ENCODE assay signal across 1 cellular context in the genomic region with DNA sequence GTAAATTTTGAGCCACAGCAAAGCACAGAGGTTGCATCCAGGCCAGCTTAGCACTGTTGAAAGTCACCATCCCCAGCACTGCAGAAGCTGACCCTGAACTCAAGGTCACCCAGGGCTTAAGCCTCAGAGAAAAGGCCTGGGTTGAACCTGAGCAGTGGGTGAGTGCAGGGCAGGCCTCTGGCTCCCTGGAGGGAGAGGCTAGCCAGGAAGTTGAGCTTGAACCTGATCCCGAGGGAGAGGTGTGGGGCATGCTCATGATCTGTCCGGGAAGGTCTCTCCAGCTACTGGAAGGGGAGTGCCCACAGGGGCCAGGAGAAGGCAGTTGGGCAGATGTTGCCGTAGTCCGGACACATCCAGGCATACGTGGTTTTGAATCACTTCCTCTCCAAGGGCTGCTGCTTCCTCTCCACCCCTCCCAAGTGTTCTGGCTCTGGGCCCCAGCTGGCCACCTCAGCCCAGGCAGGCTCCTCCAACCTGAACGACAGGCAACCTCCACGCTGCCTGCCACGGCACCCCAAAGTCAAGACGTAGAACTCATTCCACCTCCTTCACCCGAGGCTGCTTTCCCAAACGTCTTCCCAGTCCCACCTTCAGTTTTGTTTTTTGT.
TF ChIP-seq lines count a peak whose summit lies in the region.

No MANE protein-coding gene starts in this region.

TF ChIP-seq in liver, 16 proteins besides CTCF, POLR2A, EP300 and RAD21 (continued from another document):
- TF ChIP-seq, protein P1, sequence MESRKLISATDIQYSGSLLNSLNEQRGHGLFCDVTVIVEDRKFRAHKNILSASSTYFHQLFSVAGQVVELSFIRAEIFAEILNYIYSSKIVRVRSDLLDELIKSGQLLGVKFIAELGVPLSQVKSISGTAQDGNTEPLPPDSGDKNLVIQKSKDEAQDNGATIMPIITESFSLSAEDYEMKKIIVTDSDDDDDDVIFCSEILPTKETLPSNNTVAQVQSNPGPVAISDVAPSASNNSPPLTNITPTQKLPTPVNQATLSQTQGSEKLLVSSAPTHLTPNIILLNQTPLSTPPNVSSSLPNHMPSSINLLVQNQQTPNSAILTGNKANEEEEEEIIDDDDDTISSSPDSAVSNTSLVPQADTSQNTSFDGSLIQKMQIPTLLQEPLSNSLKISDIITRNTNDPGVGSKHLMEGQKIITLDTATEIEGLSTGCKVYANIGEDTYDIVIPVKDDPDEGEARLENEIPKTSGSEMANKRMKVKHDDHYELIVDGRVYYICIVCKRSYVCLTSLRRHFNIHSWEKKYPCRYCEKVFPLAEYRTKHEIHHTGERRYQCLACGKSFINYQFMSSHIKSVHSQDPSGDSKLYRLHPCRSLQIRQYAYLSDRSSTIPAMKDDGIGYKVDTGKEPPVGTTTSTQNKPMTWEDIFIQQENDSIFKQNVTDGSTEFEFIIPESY (IDR thresholded peaks at IDR 0.05) = peak; percentile 55
- TF ChIP-seq YY1 (IDR thresholded peaks at IDR 0.05) (peak; percentile 46), SP1 (IDR thresholded peaks at IDR 0.05) (peak; percentile 88), HNF4G (IDR thresholded peaks at IDR 0.05) (peak; percentile 58), GABPA (IDR thresholded peaks at IDR 0.05 in 1 of 2, conservative IDR thresholded peaks at IDR 0.05 in 1 of 2) (peak; percentile 24 to 74), JUND (IDR thresholded peaks at IDR 0.05) (peak; percentile 54 to 66), FOXA1 (IDR thresholded peaks at IDR 0.05) (no peak), NR2F2 (IDR thresholded peaks at IDR 0.05) (peak; percentile 83), TAF1 (conservative IDR thresholded peaks at IDR 0.05) (no peak), FOXA2 (IDR thresholded peaks at IDR 0.05) (peak; percentile 13), HNF4A (conservative IDR thresholded peaks at IDR 0.05) (peak; percentile 77 to 81), RXRA (IDR thresholded peaks at IDR 0.05) (peak; percentile 97 to 99)
- TF ChIP-seq, protein P2, sequence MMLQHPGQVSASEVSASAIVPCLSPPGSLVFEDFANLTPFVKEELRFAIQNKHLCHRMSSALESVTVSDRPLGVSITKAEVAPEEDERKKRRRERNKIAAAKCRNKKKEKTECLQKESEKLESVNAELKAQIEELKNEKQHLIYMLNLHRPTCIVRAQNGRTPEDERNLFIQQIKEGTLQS (IDR thresholded peaks at IDR 0.05) = no peak
- TF ChIP-seq, protein P3, sequence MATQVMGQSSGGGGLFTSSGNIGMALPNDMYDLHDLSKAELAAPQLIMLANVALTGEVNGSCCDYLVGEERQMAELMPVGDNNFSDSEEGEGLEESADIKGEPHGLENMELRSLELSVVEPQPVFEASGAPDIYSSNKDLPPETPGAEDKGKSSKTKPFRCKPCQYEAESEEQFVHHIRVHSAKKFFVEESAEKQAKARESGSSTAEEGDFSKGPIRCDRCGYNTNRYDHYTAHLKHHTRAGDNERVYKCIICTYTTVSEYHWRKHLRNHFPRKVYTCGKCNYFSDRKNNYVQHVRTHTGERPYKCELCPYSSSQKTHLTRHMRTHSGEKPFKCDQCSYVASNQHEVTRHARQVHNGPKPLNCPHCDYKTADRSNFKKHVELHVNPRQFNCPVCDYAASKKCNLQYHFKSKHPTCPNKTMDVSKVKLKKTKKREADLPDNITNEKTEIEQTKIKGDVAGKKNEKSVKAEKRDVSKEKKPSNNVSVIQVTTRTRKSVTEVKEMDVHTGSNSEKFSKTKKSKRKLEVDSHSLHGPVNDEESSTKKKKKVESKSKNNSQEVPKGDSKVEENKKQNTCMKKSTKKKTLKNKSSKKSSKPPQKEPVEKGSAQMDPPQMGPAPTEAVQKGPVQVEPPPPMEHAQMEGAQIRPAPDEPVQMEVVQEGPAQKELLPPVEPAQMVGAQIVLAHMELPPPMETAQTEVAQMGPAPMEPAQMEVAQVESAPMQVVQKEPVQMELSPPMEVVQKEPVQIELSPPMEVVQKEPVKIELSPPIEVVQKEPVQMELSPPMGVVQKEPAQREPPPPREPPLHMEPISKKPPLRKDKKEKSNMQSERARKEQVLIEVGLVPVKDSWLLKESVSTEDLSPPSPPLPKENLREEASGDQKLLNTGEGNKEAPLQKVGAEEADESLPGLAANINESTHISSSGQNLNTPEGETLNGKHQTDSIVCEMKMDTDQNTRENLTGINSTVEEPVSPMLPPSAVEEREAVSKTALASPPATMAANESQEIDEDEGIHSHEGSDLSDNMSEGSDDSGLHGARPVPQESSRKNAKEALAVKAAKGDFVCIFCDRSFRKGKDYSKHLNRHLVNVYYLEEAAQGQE (IDR thresholded peaks at IDR 0.05) = peak; percentile 18
- TF ChIP-seq, protein P4, sequence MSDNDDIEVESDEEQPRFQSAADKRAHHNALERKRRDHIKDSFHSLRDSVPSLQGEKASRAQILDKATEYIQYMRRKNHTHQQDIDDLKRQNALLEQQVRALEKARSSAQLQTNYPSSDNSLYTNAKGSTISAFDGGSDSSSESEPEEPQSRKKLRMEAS (IDR thresholded peaks at IDR 0.05) = peak; percentile 77
TF ChIP-seq in liver: peak in this region for 12.
